ENCODE assay signal across 11 cellular contexts in the genomic region with DNA sequence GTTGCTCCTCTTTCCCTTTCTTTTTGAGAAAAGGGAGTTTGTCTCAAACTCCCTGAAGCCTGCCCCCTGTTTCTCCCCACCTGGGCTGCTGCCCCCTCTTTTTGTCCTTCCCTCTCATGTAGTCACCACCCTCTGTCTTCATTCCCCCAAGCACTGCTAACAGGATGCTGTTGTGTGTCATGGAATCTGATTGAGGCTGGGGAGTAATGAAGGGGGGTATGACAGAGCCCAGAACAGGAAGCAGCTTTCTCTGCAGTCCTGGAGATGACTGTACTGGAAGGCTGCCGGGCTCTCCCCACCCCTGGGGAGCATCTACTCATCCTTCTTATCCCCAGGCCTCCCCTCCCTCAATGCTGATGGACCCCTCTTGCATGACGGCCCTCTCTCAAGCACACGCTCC.
DNase-seq lines count a peak whose midpoint lies in the region; ATAC-seq and TF ChIP-seq lines count a peak whose summit lies in the region.
"Had no signal": no experiment of that assay in that cellular context is flagged by ENCODE, and none has a peak within 500 bp of the region (broad histone marks: within the 10 kb centered on the region; RNA-seq: fewer than 3 reads in every experiment).

No MANE protein-coding gene starts in this region.

- peak; percentile 69 for DNase-seq in COLO829 (ENCODE audit: low spot score)
- peak; percentile 90 for DNase-seq in PC-3
- peak in 1 of 10 donors; percentile 19 for DNase-seq in dorsolateral prefrontal cortex
- DNase-seq in osteoblast (ENCODE audit: insufficient read length, low spot score, missing footprints), result peak; percentile 93
- DNase-seq in NCI-H1105 treated with DMSO at 0.1 percent for 48 hours (lab: John Stamatoyannopoulos, UW), result no peak
- no peak for DNase-seq in GM19238 (ENCODE audit: insufficient read length, low spot score)
- no peak for DNase-seq in ecto neural progenitor cell (ENCODE audit: low spot score)
- no peak for DNase-seq in GM19240 (ENCODE audit: insufficient read length, low spot score)
- DNase-seq: heart right ventricle, naive B cell had no signal

- BruUV-seq in PC-3 (replicated peaks; lab: Mats Ljungman, UMichigan), result no TSS peak

- CTCF ChIA-PET in PC-3 (lab: Charles Lee), result no interaction called here

- H3K79me2 ChIP-seq in PC-3 (ENCODE audit: low read length), result no peaks in the 10 kb centered on the region
- H3K79me2 ChIP-seq in osteoblast (ENCODE audit: insufficient read depth, low read length), result no peaks in the 10 kb centered on the region

- no peak for TF ChIP-seq CTCF in PC-3 (conservative IDR thresholded peaks at IDR 0.05; ENCODE audit: low read depth, low read length)
- no peak for TF ChIP-seq CTCF in dorsolateral prefrontal cortex (IDR thresholded peaks at IDR 0.05 in 54 of 56, conservative IDR thresholded peaks at IDR 0.05 in 2 of 56; ENCODE audit: low read depth in 1 of 56, partially characterized antibody in 56 of 56)
- no peak for TF ChIP-seq CTCF in osteoblast (IDR thresholded peaks at IDR 0.05; ENCODE audit: extremely low read depth, low read depth, low read length)

- H2AFZ ChIP-seq in PC-3 (ENCODE audit: low read length) (peak overlapping the region; percentile 18; the same call in 1 of the 2 replicates), osteoblast (ENCODE audit: low read length) (peak overlapping the region; percentile 67)

- intact Hi-C loops in PC-3 (cut with micrococcal nuclease), result loop anchor here (1.0 to 10.0 kb wide), 3 partner anchors 20 to 235 kb away; no protein-coding TSS in a partner anchor
- intact Hi-C loops in dorsolateral prefrontal cortex (cut with DNase I), result no loop called here

- no peaks in the 10 kb centered on the region for H3K9me2 ChIP-seq in PC-3 (replicated peaks; ENCODE audit: low read length)

- H3K9me3 ChIP-seq in PC-3 (ENCODE audit: low read length), result no peaks in the 10 kb centered on the region
- no peaks in the 10 kb centered on the region for H3K9me3 ChIP-seq in osteoblast (ENCODE audit: low read depth, low read length)
- H3K9me3 ChIP-seq: heart right ventricle, suprapubic skin had no signal

- H3F3A ChIP-seq in PC-3 (ENCODE audit: low read length, unreplicated experiment), result peaks cover 11% of the 10 kb centered on the region

- H3K27me3 ChIP-seq in PC-3 (ENCODE audit: low read length), result no peaks in the 10 kb centered on the region
- H3K27me3 ChIP-seq in dorsolateral prefrontal cortex, result peaks cover 0 to 9% (median 0%) of the 10 kb centered on the region in 45 donors
- no peaks in the 10 kb centered on the region for H3K27me3 ChIP-seq in osteoblast (ENCODE audit: insufficient read depth, low read length)

- H3K4me2 ChIP-seq in PC-3 (ENCODE audit: low read length), result peak overlapping the region; percentile 51
- peak overlapping the region; percentile 68 for H3K4me2 ChIP-seq in osteoblast (ENCODE audit: insufficient read depth, low read length)

- H3K27ac ChIP-seq in PC-3 (ENCODE audit: low read length), result peak overlapping the region; percentile 97
- H3K27ac ChIP-seq in dorsolateral prefrontal cortex, result peak overlapping the region in 46 of 59 donors; percentile 3 to 85 (median 68)
- peak overlapping the region; percentile 88 for H3K27ac ChIP-seq in osteoblast (ENCODE audit: low read depth, low read length)
- H3K27ac ChIP-seq: heart right ventricle, suprapubic skin had no signal

- ATAC-seq in PC-3, result peak; percentile 72
- ATAC-seq: heart right ventricle had no signal

- H3K9ac ChIP-seq in PC-3 (ENCODE audit: low read length), result peak overlapping the region; percentile 73

- no peaks in the 10 kb centered on the region for H3K36me3 ChIP-seq in PC-3 (ENCODE audit: low read depth, low read length)
- no peaks in the 10 kb centered on the region for H3K36me3 ChIP-seq in osteoblast (ENCODE audit: insufficient read depth, low read length)
- H3K36me3 ChIP-seq: heart right ventricle, suprapubic skin had no signal

- H3K4me1 ChIP-seq in PC-3 (ENCODE audit: insufficient read depth, low read length) (peaks cover 77% of the 10 kb centered on the region), osteoblast (ENCODE audit: insufficient read depth, low read length) (peaks cover 61% of the 10 kb centered on the region)
- H3K4me1 ChIP-seq: suprapubic skin had no signal

- H4K20me1 ChIP-seq in PC-3 (ENCODE audit: low read length), result no peaks in the 10 kb centered on the region
- no peaks in the 10 kb centered on the region for H4K20me1 ChIP-seq in osteoblast (ENCODE audit: insufficient read depth, low read length)

- POLR2A ChIA-PET in PC-3 (lab: Charles Lee; ENCODE audit: unreplicated experiment), result no interaction called here

- H3K4me3 ChIP-seq in PC-3 (ENCODE audit: low read length) (no peak overlapping the region), dorsolateral prefrontal cortex (no peak overlapping the region), osteoblast (ENCODE audit: insufficient read depth, low read length) (peak overlapping the region; percentile 5)
- H3K4me3 ChIP-seq: heart right ventricle, suprapubic skin had no signal

Comparison
In these comparisons a context has a peak if more than half of its experiments do, and no peak if none do; other contexts are left out.
1. DNase-seq: peak in COLO829 (single experiment), PC-3 (single experiment) and osteoblast (single experiment); none in NCI-H1105 treated with DMSO at 0.1 percent for 48 hours (single experiment), GM19238 (single experiment), ecto neural progenitor cell (single experiment) and GM19240 (single experiment).
2. Peak in every context shown above with its lines, with median percentiles within 50 percentile points of each other: H3K27ac ChIP-seq.